ENCODE assay signal across 17 cellular contexts in genomic region chr11:2662024-2662312, GRCh38. TPM values are rescaled to one million over a fixed set of nuclear protein-coding genes. Genes with fewer than 3 reads are reported as not detected.
DNase-seq lines count a peak whose midpoint lies in the region; ATAC-seq, FAIRE-seq and TF ChIP-seq lines count a peak whose summit lies in the region.
"Had no signal": no experiment of that assay in that cellular context is flagged by ENCODE, and none has a peak within 500 bp of the region (broad histone marks: within the 10 kb centered on the region; RNA-seq: fewer than 3 reads in every experiment).

No MANE protein-coding gene starts in this region.

- peaks cover 10% of the 10 kb centered on the region for H3K9me3 Mint-ChIP-seq in activated CD4-positive, alpha-beta memory T cell treated with anti-CD3 and anti-CD28 coated beads for 36 hours
- H3K9me3 Mint-ChIP-seq: CD4-positive, alpha-beta T cell had no signal

- no peaks in the 10 kb centered on the region for H3K4me1 Mint-ChIP-seq in activated CD4-positive, alpha-beta memory T cell treated with anti-CD3 and anti-CD28 coated beads for 36 hours (ENCODE audit: low read depth)
- H3K4me1 Mint-ChIP-seq: B cell had no signal

- H3K4me1 ChIP-seq in right atrium auricular region, result no peaks in the 10 kb centered on the region
- H3K4me1 ChIP-seq in K562 (replicated peaks in 1 of 2; ENCODE audit: control insufficient read depth in 2 of 2, insufficient read depth in 2 of 2, low read length in 2 of 2), result no peaks in the 10 kb centered on the region
- no peaks in the 10 kb centered on the region for H3K4me1 ChIP-seq in vagina
- H3K4me1 ChIP-seq: HAP-1 had no signal

- H3K4me2 ChIP-seq in K562 (ENCODE audit: insufficient read depth, low read length), result no peak overlapping the region

- H3K9me3 ChIP-seq in right atrium auricular region, result peaks cover 0 to 17% of the 10 kb centered on the region in 2 donors
- H3K9me3 ChIP-seq in K562 (replicated peaks; ENCODE audit: control insufficient read depth, insufficient read depth, low read depth, low read length), result peaks cover 33% of the 10 kb centered on the region
- peaks cover 12% of the 10 kb centered on the region for H3K9me3 ChIP-seq in vagina
- H3K9me3 ChIP-seq: HAP-1 had no signal

- H3K27ac ChIP-seq in right atrium auricular region (no peak overlapping the region), K562 (ENCODE audit: extremely low read depth, low read depth, low read length) (no peak overlapping the region), vagina (no peak overlapping the region)

- BruUV-seq in K562 (replicated peaks; lab: Mats Ljungman, UMichigan), result no TSS peak

- no peaks in the 10 kb centered on the region for H3K36me3 ChIP-seq in right atrium auricular region
- peaks cover 10% of the 10 kb centered on the region; the same call in 1 of the 3 replicates for H3K36me3 ChIP-seq in K562 (ENCODE audit: control insufficient read depth, insufficient read depth, low read length)
- H3K36me3 ChIP-seq in vagina, result no peaks in the 10 kb centered on the region
- H3K36me3 ChIP-seq: HAP-1 had no signal

- CTCF ChIA-PET in K562 (lab: Yijun Ruan, JAX; ENCODE audit: low intra/inter-chr PET ratio), result no interaction called here
- CTCF ChIA-PET in activated CD4-positive, alpha-beta memory T cell treated with anti-CD3 and anti-CD28 coated beads for 36 hours (lab: Charles Lee), result no interaction called here

- DNase-seq in right atrium auricular region (ENCODE audit: low spot score), result peak; percentile 4
- DNase-seq in left ventricle myocardium superior, result no peak
- DNase-seq in K562 (ENCODE audit: extremely low read depth in 1 of 4, low spot score in 3 of 4), result no peak
- DNase-seq in mesenteric fat pad (ENCODE audit: low spot score), result peak; percentile 75
- DNase-seq in vagina (ENCODE audit: extremely low spot score in 2 of 2), result peak; percentile 74 to 79
- no peak for DNase-seq in activated CD4-positive, alpha-beta memory T cell treated with anti-CD3 and anti-CD28 coated beads for 36 hours
- DNase-seq: C1 segment of cervical spinal cord; Calu3; CD4-positive, alpha-beta T cell; DMS 273 treated with DMSO at 0.1 percent for 48 hours; GOT3 had no signal

- TF ChIP-seq EP300 in K562 (IDR thresholded peaks at IDR 0.05; ENCODE audit: low read length), result no peak

- no peak for ATAC-seq in left ventricle myocardium superior
- no peak for ATAC-seq in K562
- ATAC-seq in GM18867 (IDR thresholded peaks at IDR 0.05; ENCODE audit: unreplicated experiment), result no peak
- ATAC-seq: GM12878 had no signal

- in situ Hi-C loops in K562 (cut with MboI), result no loop called here

- no peak overlapping the region for H2AFZ ChIP-seq in K562 (ENCODE audit: low read depth, low read length)

- intact Hi-C loops in left ventricle myocardium superior (cut with micrococcal nuclease) (no loop called here), K562 (cut with micrococcal nuclease) (no loop called here), vagina (cut with DNase I) (no loop called here)
- intact Hi-C loops in activated CD4-positive, alpha-beta memory T cell treated with anti-CD3 and anti-CD28 coated beads for 36 hours (cut with micrococcal nuclease), result no loop called here

- H3K27ac Mint-ChIP-seq in activated CD4-positive, alpha-beta memory T cell treated with anti-CD3 and anti-CD28 coated beads for 36 hours, result no peak overlapping the region
- H3K27ac Mint-ChIP-seq: B cell; CD4-positive, alpha-beta T cell had no signal

- FAIRE-seq in K562 (lab: Jason Lieb, UNC), result no peak
- FAIRE-seq: A204.1, GM12878, HTR-8/SVneo had no signal

- peaks cover 26% of the 10 kb centered on the region for H3K36me3 Mint-ChIP-seq in activated CD4-positive, alpha-beta memory T cell treated with anti-CD3 and anti-CD28 coated beads for 36 hours

- H3K79me2 ChIP-seq in K562 (ENCODE audit: control insufficient read depth, insufficient read depth, low read length), result 0 out of 3 replicates have a peak, but pooled peaks cover 3% of the 10 kb centered on the region

- no peaks in the 10 kb centered on the region for H4K20me1 ChIP-seq in K562 (replicated peaks; ENCODE audit: control insufficient read depth, insufficient read depth, low read length)

- no peak overlapping the region for H3K4me3 Mint-ChIP-seq in activated CD4-positive, alpha-beta memory T cell treated with anti-CD3 and anti-CD28 coated beads for 36 hours
- H3K4me3 Mint-ChIP-seq: B cell; CD4-positive, alpha-beta T cell had no signal

- no peaks in the 10 kb centered on the region for H3K27me3 ChIP-seq in right atrium auricular region
- H3K27me3 ChIP-seq in K562 (ENCODE audit: control insufficient read depth in 2 of 2, insufficient read depth in 2 of 2, low read length in 2 of 2), result no peaks in the 10 kb centered on the region
- H3K27me3 ChIP-seq in vagina, result no peaks in the 10 kb centered on the region

- WGBS in K562 (ENCODE audit: insufficient coverage, low coverage, missing lambda C conversion rate), result 70% methylated on average over 5 of the region's 5 CpGs

- TF ChIP-seq CTCF in right atrium auricular region (IDR thresholded peaks at IDR 0.05), result no peak
- no peak for TF ChIP-seq CTCF in K562 (IDR thresholded peaks at IDR 0.05 in 2 of 3, conservative IDR thresholded peaks at IDR 0.05 in 1 of 3; ENCODE audit: insufficient read depth in 2 of 3, low read depth in 1 of 3, low read length in 3 of 3)
- TF ChIP-seq CTCF in vagina (IDR thresholded peaks at IDR 0.05), result no peak

- no peak for TF ChIP-seq POLR2A in K562 (conservative IDR thresholded peaks at IDR 0.05)
- no peak for TF ChIP-seq POLR2A in vagina (IDR thresholded peaks at IDR 0.05)

- no peaks in the 10 kb centered on the region for H3K9me1 ChIP-seq in K562 (ENCODE audit: control insufficient read depth, insufficient read depth, low read length)

- no peak overlapping the region for H3K9ac ChIP-seq in K562 (ENCODE audit: insufficient read depth in 1 of 2, low read depth in 2 of 2, low read length in 2 of 2)

- H3K27me3 Mint-ChIP-seq in activated CD4-positive, alpha-beta memory T cell treated with anti-CD3 and anti-CD28 coated beads for 36 hours, result no peaks in the 10 kb centered on the region
- H3K27me3 Mint-ChIP-seq: B cell; CD4-positive, alpha-beta T cell had no signal

- POLR2A ChIA-PET in K562 (lab: Yijun Ruan, JAX), result interaction anchor here (0.7 kb wide), 1 partner anchor 1311 kb away, joined by 3 read pairs; no protein-coding TSS in a partner anchor
- POLR2A ChIA-PET in activated CD4-positive, alpha-beta memory T cell treated with anti-CD3 and anti-CD28 coated beads for 36 hours (lab: Charles Lee), result no interaction called here

- H3K4me3 ChIP-seq in right atrium auricular region (no peak overlapping the region), K562 (no peak overlapping the region), vagina (no peak overlapping the region)
- H3K4me3 ChIP-seq: GM12878, HAP-1 had no signal

- no peak for TF ChIP-seq RAD21 in K562 (CRISPR knock-in tag; conservative IDR thresholded peaks at IDR 0.05 in 1 of 2, IDR thresholded peaks at IDR 0.05 in 1 of 2)

TF ChIP-seq in K562, 482 proteins besides CTCF, POLR2A, EP300 and RAD21:
- no peak for TF ChIP-seq HNRNPLL (IDR thresholded peaks at IDR 0.05; ENCODE audit: low read depth, low read length, poor library complexity, severe bottlenecking)
- 0 out of 2 replicates have a peak, but pooled peaks have one; percentile 9 for TF ChIP-seq POLR2G (IDR thresholded peaks at IDR 0.05; ENCODE audit: low read depth, low read length)

RNA-seq across cellular contexts. Expression of gene KCNQ1OT1, which starts 37.8 kb away (rescaled TPM):
- under 1 TPM; 0.35 to 0.37 TPM for total RNA-seq in right atrium auricular region
- total RNA-seq in left ventricle myocardium superior, result 0.35 TPM
- 32.7 and 48.2 TPM in 2 replicates for total RNA-seq in K562 (2011; cell fraction: chromatin; rRNA removed; ENCODE audit: low replicate concordance)
- total RNA-seq in K562 (2011; cell fraction: nucleolus; rRNA removed), result 15.8 and 20.9 TPM in 2 replicates
- total RNA-seq in K562 (2011; cell fraction: nucleoplasm; rRNA removed), result 36.4 and 61.6 TPM in 2 replicates
- 1.2 and 1.3 TPM in 2 replicates for total RNA-seq in K562 (2014; rRNA removed)
- total RNA-seq in K562 (2014; rRNA removed; fragmentation: Illumina TruSeq; extraction: Trizol), result 2.0 TPM in 2 replicates
- total RNA-seq in K562 (2015; rRNA removed; fragmentation: Illumina TruSeq; extraction: Trizol), result 2.2 and 2.3 TPM in 2 replicates
- total RNA-seq in K562 (2021), result 1.4 and 1.7 TPM in 2 replicates
- polyA plus RNA-seq in K562 (2011; rRNA removed), result 0.74 and 0.92 TPM in 2 replicates
- 0.06 and 0.15 TPM in 2 replicates for polyA plus RNA-seq in K562 (2011; cell fraction: cytosol; rRNA removed)
- polyA plus RNA-seq in K562 (2011; cell fraction: nucleus; rRNA removed), result 5.9 and 6.5 TPM in 2 replicates
- polyA plus RNA-seq in K562 (2012), result 0.38 and 0.66 TPM in 2 replicates
- polyA plus RNA-seq in K562 (2014; fragmentation: Illumina TruSeq; extraction: Trizol), result 0.48 and 0.51 TPM in 2 replicates
- under 1 TPM; 0.04 to 0.17 TPM for polyA plus RNA-seq in K562 (2014; fragmentation: Nextera tagmentation; extraction: Ambion mirVana)
- polyA plus RNA-seq in K562 (2014; rRNA removed), result 0.50 and 0.64 TPM in 2 replicates
- polyA minus RNA-seq in K562 (2011; rRNA and poly(A)+ RNA removed), result 7.7 and 12.9 TPM in 2 replicates
- 0.48 and 1.0 TPM in 2 replicates for polyA minus RNA-seq in K562 (2011; cell fraction: cytosol; rRNA and poly(A)+ RNA removed)
- 15.9 and 28.0 TPM in 2 replicates for polyA minus RNA-seq in K562 (2011; cell fraction: nucleus; rRNA and poly(A)+ RNA removed)
- total RNA-seq in mesenteric fat pad, result 3.0 TPM
- total RNA-seq in vagina, result 3.4 TPM
- total RNA-seq in activated CD4-positive, alpha-beta memory T cell treated with anti-CD3 and anti-CD28 coated beads for 36 hours, result under 1 TPM; 0.19 TPM

Comparison
In these comparisons a context has a peak if more than half of its experiments do, and no peak if none do; other contexts are left out.
1. DNase-seq: peak in right atrium auricular region (single experiment), mesenteric fat pad (single experiment) and vagina (2 of 2); none in left ventricle myocardium superior (single experiment), K562 (0 of 4) and activated CD4-positive, alpha-beta memory T cell treated with anti-CD3 and anti-CD28 coated beads for 36 hours (single experiment).